24 cellular contexts compared by ENCODE assay signal in genomic region chr18:22980394-22980793, GRCh38. TPM values are rescaled to one million over a fixed set of nuclear protein-coding genes. Genes with fewer than 3 reads are reported as not detected.
DNase-seq lines count a peak whose midpoint lies in the region; ATAC-seq, FAIRE-seq and TF ChIP-seq lines count a peak whose summit lies in the region.
"Had no signal": no experiment of that assay in that cellular context is flagged by ENCODE, and none has a peak within 500 bp of the region (broad histone marks: within the 10 kb centered on the region; RNA-seq: fewer than 3 reads in every experiment).

No MANE protein-coding gene starts in this region.

- H3K9ac ChIP-seq in liver (ENCODE audit: low read depth in 1 of 2, low read length in 2 of 2): no peak overlapping the region
- H3K9ac ChIP-seq in HepG2 (ENCODE audit: insufficient read depth, low read depth, low read length): no peak overlapping the region
- H3K9ac ChIP-seq in GM12878 (ENCODE audit: control insufficient read depth, insufficient read depth, low read length): no peak overlapping the region
- H3K9ac ChIP-seq: GM23248 had no signal

- SMC1A ChIA-PET in GM12878 (lab: Charles Lee; ENCODE audit: uncharacterized antibody, unreplicated experiment): no interaction called here

- H3K9me3 ChIP-seq in liver (ENCODE audit: control insufficient read depth in 4 of 4, low read length in 3 of 4): no peaks in the 10 kb centered on the region
- no peaks in the 10 kb centered on the region for H3K9me3 ChIP-seq in HepG2 (ENCODE audit: low read length)
- no peaks in the 10 kb centered on the region for H3K9me3 ChIP-seq in GM12878 (replicated peaks; ENCODE audit: control insufficient read depth, insufficient read depth, low read length)
- no peaks in the 10 kb centered on the region for H3K9me3 ChIP-seq in right lobe of liver
- H3K9me3 ChIP-seq: HAP-1 had no signal

- H3K4me1 ChIP-seq in liver (ENCODE audit: control insufficient read depth in 4 of 4, insufficient read depth in 4 of 4, low read length in 3 of 4) (peaks cover 2 to 6% (median 3%) of the 10 kb centered on the region in 4 donors), HepG2 (ENCODE audit: insufficient read depth, low read length) (no peaks in the 10 kb centered on the region), GM12878 (ENCODE audit: control insufficient read depth, insufficient read depth, low read length) (no peaks in the 10 kb centered on the region), right lobe of liver (no peaks in the 10 kb centered on the region)

- H3K4me3 ChIP-seq in liver (ENCODE audit: low read depth in 1 of 3, low read length in 3 of 3): no peak overlapping the region
- no peak overlapping the region for H3K4me3 ChIP-seq in HepG2 (replicated peaks in 1 of 3; ENCODE audit: insufficient read depth in 1 of 3, low read depth in 2 of 3, low read length in 3 of 3)
- H3K4me3 ChIP-seq in GM12878: no peak overlapping the region
- no peak overlapping the region for H3K4me3 ChIP-seq in right lobe of liver
- H3K4me3 ChIP-seq: GM23248, HAP-1, SK-N-MC had no signal

- H4K20me1 ChIP-seq in HepG2 (ENCODE audit: insufficient read depth, low read length): no peaks in the 10 kb centered on the region
- no peaks in the 10 kb centered on the region for H4K20me1 ChIP-seq in GM12878 (ENCODE audit: control insufficient read depth, insufficient read depth)

- in situ Hi-C loops in HepG2 (cut with HindIII; ENCODE audit: extremely low pct_ligation_motif_present, low pct_unique_long_range_greater_than_20kb): no loop called here
- in situ Hi-C loops in GM12878 (cut with MboI): loop anchor here (5.0 kb wide), 1 partner anchor 178 kb away; no protein-coding TSS in a partner anchor

- RAD21 ChIA-PET in GM12878 (lab: Charles Lee; ENCODE audit: unreplicated experiment): interaction anchor here (1.8 kb wide), 1 partner anchor 23 kb away, joined by 4 read pairs; no protein-coding TSS in a partner anchor

- H3K4me1 Mint-ChIP-seq in progenitor cell of endocrine pancreas (ENCODE audit: low read depth) (peaks cover 8% of the 10 kb centered on the region), Calu3 (ENCODE audit: low read depth, unreplicated experiment) (peaks cover 40% of the 10 kb centered on the region)

- ATAC-seq in HepG2 (no peak), GM12878 (no peak), right lobe of liver (peak in 3 of 4 donors; percentile 29 to 53 (median 47))

- WGBS in liver: 100% methylated on average over 1 of the region's 1 CpG
- 100% methylated on average over 1 of the region's 1 CpG for WGBS in HepG2 (ENCODE audit: low lambda C conversion rate)
- 100% methylated on average over 1 of the region's 1 CpG for WGBS in GM12878 (ENCODE audit: insufficient coverage, insufficient replicate concordance, low lambda C conversion rate, missing lambda C conversion rate)
- WGBS in right lobe of liver (ENCODE audit: insufficient coverage, low coverage, low lambda C conversion rate, missing lambda C conversion rate): 100% methylated on average over 1 of the region's 1 CpG

- H3K27me3 Mint-ChIP-seq in progenitor cell of endocrine pancreas: no peaks in the 10 kb centered on the region
- no peaks in the 10 kb centered on the region for H3K27me3 Mint-ChIP-seq in Calu3 (ENCODE audit: unreplicated experiment)

- no peak for TF ChIP-seq RAD21 in liver (IDR thresholded peaks at IDR 0.05)
- no peak for TF ChIP-seq RAD21 in HepG2 (CRISPR knock-in tag; IDR thresholded peaks at IDR 0.05)
- TF ChIP-seq RAD21 in GM12878 (IDR thresholded peaks at IDR 0.05; ENCODE audit: insufficient read depth, low read depth, low read length): no peak

- TF ChIP-seq EP300 in HepG2 (IDR thresholded peaks at IDR 0.05; ENCODE audit: low read depth in 2 of 2, low read length in 2 of 2) (no peak), HepG2 (CRISPR knock-in tag; IDR thresholded peaks at IDR 0.05; ENCODE audit: borderline replicate concordance) (no peak), GM12878 (IDR thresholded peaks at IDR 0.05; ENCODE audit: borderline replicate concordance in 1 of 2, control insufficient read depth in 1 of 2, low read depth in 2 of 2, low read length in 2 of 2) (no peak)

- H2AFZ ChIP-seq in HepG2 (ENCODE audit: low read length) (no peak overlapping the region), GM12878 (ENCODE audit: control insufficient read depth, low read depth, low read length) (no peak overlapping the region)
- H2AFZ ChIP-seq: GM23248 had no signal

- BruUV-seq in HepG2 (replicated peaks; lab: Mats Ljungman, UMichigan) (no TSS peak), GM12878 (replicated peaks; lab: Mats Ljungman, UMichigan) (TSS peak; percentile 46), Calu3 (replicated peaks; lab: Mats Ljungman, UMichigan) (no TSS peak)

- H3K27me3 ChIP-seq in liver (ENCODE audit: control insufficient read depth in 4 of 4, insufficient read depth in 4 of 4, low read length in 3 of 4) (no peaks in the 10 kb centered on the region), HepG2 (ENCODE audit: control insufficient read depth in 1 of 2, insufficient read depth in 2 of 2, low read length in 2 of 2) (no peaks in the 10 kb centered on the region), GM12878 (replicated peaks in 1 of 2; ENCODE audit: control insufficient read depth in 2 of 2, insufficient read depth in 2 of 2, low read length in 1 of 2) (no peaks in the 10 kb centered on the region), right lobe of liver (no peaks in the 10 kb centered on the region)

- H3K79me2 ChIP-seq in HepG2 (ENCODE audit: insufficient read depth, low read length): no peaks in the 10 kb centered on the region
- H3K79me2 ChIP-seq in GM12878 (ENCODE audit: control insufficient read depth, insufficient read depth, low read length): no peaks in the 10 kb centered on the region

- H3K36me3 Mint-ChIP-seq in progenitor cell of endocrine pancreas (ENCODE audit: insufficient read depth) (peaks cover 22% of the 10 kb centered on the region), Calu3 (ENCODE audit: insufficient read depth, unreplicated experiment) (peaks cover 18% of the 10 kb centered on the region)

- TF ChIP-seq CTCF in liver (IDR thresholded peaks at IDR 0.05; ENCODE audit: low read depth, low read length, missing input control): no peak
- TF ChIP-seq CTCF in HepG2 (CRISPR knock-in tag; IDR thresholded peaks at IDR 0.05): no peak
- no peak for TF ChIP-seq CTCF in GM12878 (IDR thresholded peaks at IDR 0.05 in 2 of 3, conservative IDR thresholded peaks at IDR 0.05 in 1 of 3; ENCODE audit: control insufficient read depth in 2 of 3, extremely low read depth in 1 of 3, insufficient read depth in 1 of 3, low read depth in 3 of 3, low read length in 3 of 3)
- no peak for TF ChIP-seq CTCF in right lobe of liver (IDR thresholded peaks at IDR 0.05)
- TF ChIP-seq CTCF in progenitor cell of endocrine pancreas (IDR thresholded peaks at IDR 0.05; ENCODE audit: unreplicated experiment): no peak
- no peak for TF ChIP-seq CTCF in GM10266 (IDR thresholded peaks at IDR 0.05; ENCODE audit: control insufficient read depth, insufficient read depth, low read depth, missing control alignments)
- no peak for TF ChIP-seq CTCF in Calu3 (IDR thresholded peaks at IDR 0.05; ENCODE audit: unreplicated experiment)

- H3K27ac Mint-ChIP-seq in progenitor cell of endocrine pancreas: peak overlapping the region; percentile 63
- H3K27ac Mint-ChIP-seq in Calu3 (ENCODE audit: unreplicated experiment): no peak overlapping the region
- H3K27ac Mint-ChIP-seq: HFFc6 had no signal

- TF ChIP-seq POLR2A in HepG2 (IDR thresholded peaks at IDR 0.05; ENCODE audit: insufficient read depth in 1 of 2, low read depth in 2 of 2, low read length in 2 of 2) (no peak), GM12878 (IDR thresholded peaks at IDR 0.05; ENCODE audit: low read depth, low read length) (no peak), right lobe of liver (IDR thresholded peaks at IDR 0.05) (no peak)

- H3K36me3 ChIP-seq in liver (ENCODE audit: control insufficient read depth in 4 of 4, insufficient read depth in 3 of 4, low read depth in 1 of 4, low read length in 3 of 4) (peaks cover 0 to 2% (median 0%) of the 10 kb centered on the region in 4 donors), HepG2 (replicated peaks in 1 of 2; ENCODE audit: control insufficient read depth in 1 of 2, insufficient read depth in 2 of 2, low read length in 2 of 2) (peaks cover 3 to 21% of the 10 kb centered on the region in 2 experiments; a peak in 2 of 5 replicates), GM12878 (ENCODE audit: control insufficient read depth in 2 of 2, insufficient read depth in 2 of 2, low read length in 1 of 2) (peaks cover 1 to 3% of the 10 kb centered on the region in 2 experiments; a peak in 3 of 4 replicates), right lobe of liver (peaks cover 0 to 3% (median 0%) of the 10 kb centered on the region in 4 donors)

- no peaks in the 10 kb centered on the region for H3K9me3 Mint-ChIP-seq in progenitor cell of endocrine pancreas (ENCODE audit: low read depth)
- no peaks in the 10 kb centered on the region for H3K9me3 Mint-ChIP-seq in Calu3 (ENCODE audit: low read depth, unreplicated experiment)
- H3K9me3 Mint-ChIP-seq: HFFc6 had no signal

- H3K27ac ChIP-seq in liver (ENCODE audit: low read depth in 1 of 2, low read length in 2 of 2) (no peak overlapping the region), HepG2 (ENCODE audit: extremely low read length, insufficient read depth, low read length) (no peak overlapping the region), GM12878 (ENCODE audit: control insufficient read depth, insufficient read depth) (no peak overlapping the region), right lobe of liver (no peak overlapping the region)
- H3K27ac ChIP-seq: GM23248, SK-N-MC had no signal

- no peak overlapping the region for H3K4me2 ChIP-seq in HepG2 (ENCODE audit: low read depth, low read length)
- no peak overlapping the region for H3K4me2 ChIP-seq in GM12878 (ENCODE audit: control insufficient read depth, insufficient read depth)

- intact Hi-C loops in HepG2 (cut with micrococcal nuclease; ENCODE audit: unreplicated experiment) (loop anchor here (5.0 kb wide), 1 partner anchor 183 kb away; no protein-coding TSS in a partner anchor), GM12878 (cut with micrococcal nuclease; ENCODE audit: unreplicated experiment) (loop anchor here (10.0 kb wide), 1 partner anchor 64 kb away; no protein-coding TSS in a partner anchor), right lobe of liver (cut with DNase I) (loop anchor here in 1 of 2 donors (10.0 kb wide), 1 partner anchor 136 kb away; no protein-coding TSS in a partner anchor), posterior vena cava (cut with DNase I) (loop anchor here in 1 of 2 donors (5.0 kb wide), 1 partner anchor 183 kb away; no protein-coding TSS in a partner anchor), Calu3 (cut with micrococcal nuclease; ENCODE audit: unreplicated experiment) (loop anchor here (5.0 kb wide), 1 partner anchor 183 kb away; no protein-coding TSS in a partner anchor)

- CTCF ChIA-PET in HepG2 (lab: Yijun Ruan, JAX; ENCODE audit: low intra/inter-chr PET ratio, low total read pairs) (no interaction called here), GM12878 (lab: Yijun Ruan, JAX) (interaction anchor here (3.7 to 5.0 kb wide), 3 partner anchors 50 to 181 kb away, joined by 25 to 55 read pairs (median 32); no protein-coding TSS in a partner anchor), Calu3 (lab: Charles Lee) (no interaction called here)

- DNase-seq in HepG2 (ENCODE audit: low spot score) (no peak), GM12878 (ENCODE audit: low read depth, low spot score) (no peak), right lobe of liver (no peak), progenitor cell of endocrine pancreas (ENCODE audit: low spot score, unreplicated experiment) (no peak), posterior vena cava (ENCODE audit: low spot score) (no peak), GM10266 (ENCODE audit: extremely low spot score) (no peak), Calu3 (no peak)
- DNase-seq: DMS153, DND-41, GM23248, HFFc6, KBM-7, MV-4-11, NCI-H1417, NCI-H1694, NCI-H2029 treated with DMSO at 0.1 percent for 48 hours, NCI-H226, NCI-H510A, NCI-H69, RPMI8226, SHP77 treated with DMSO at 0.1 percent for 48 hours had no signal

- POLR2A ChIA-PET in HepG2 (lab: Yijun Ruan, JAX): no interaction called here
- POLR2A ChIA-PET in GM12878 (lab: Charles Lee): interaction anchor here (0.7 kb wide), 1 partner anchor 130 kb away, joined by 3 read pairs; no protein-coding TSS in a partner anchor

- H3K4me3 Mint-ChIP-seq in progenitor cell of endocrine pancreas (ENCODE audit: low read depth) (no peak overlapping the region), Calu3 (ENCODE audit: low read depth, unreplicated experiment) (no peak overlapping the region)
- H3K4me3 Mint-ChIP-seq: HFFc6 had no signal

- FAIRE-seq in HepG2 (lab: Jason Lieb, UNC) (no peak), GM12878 (lab: Jason Lieb, UNC) (no peak)

RNA-seq across cellular contexts. Expression of gene RBBP8, which starts 47.3 kb away (rescaled TPM):
- total RNA-seq in liver: 1 to 10 TPM; 7.6 to 9.8 TPM
- polyA plus RNA-seq in liver: 1 to 10 TPM; 6.5 to 7.2 TPM
- 47.4 and 68.5 TPM in 2 replicates for total RNA-seq in HepG2 (2016; rRNA removed; fragmentation: Illumina TruSeq; extraction: Trizol)
- 30.0 and 33.7 TPM in 2 replicates for total RNA-seq in HepG2 (2016; cell fraction: cytosol; rRNA removed; fragmentation: Illumina TruSeq; extraction: Trizol; ENCODE audit: low read depth)
- 41.7 and 67.3 TPM in 2 replicates for total RNA-seq in HepG2 (2016; cell fraction: insoluble cytoplasmic fraction; rRNA removed; fragmentation: Illumina TruSeq; extraction: Trizol)
- 54.2 and 60.1 TPM in 2 replicates for total RNA-seq in HepG2 (2016; cell fraction: membrane; rRNA removed; fragmentation: Illumina TruSeq; extraction: Trizol)
- 31.6 and 34.5 TPM in 2 replicates for total RNA-seq in HepG2 (2016; cell fraction: nucleus; rRNA removed; fragmentation: Illumina TruSeq; extraction: Trizol)
- polyA plus RNA-seq in HepG2 (2011; rRNA removed): 10.9 and 14.2 TPM in 2 replicates
- 4.7 and 9.6 TPM in 2 replicates for polyA plus RNA-seq in HepG2 (2011; cell fraction: cytosol; rRNA removed)
- 2.7 and 4.2 TPM in 2 replicates for polyA plus RNA-seq in HepG2 (2011; cell fraction: nucleus; rRNA removed)
- polyA plus RNA-seq in HepG2 (2012): 17.4 and 18.9 TPM in 2 replicates
- polyA plus RNA-seq in HepG2 (2016; cell fraction: cytosol; fragmentation: Illumina TruSeq; extraction: Trizol; ENCODE audit: low read depth): 18.4 and 18.5 TPM in 2 replicates
- 52.2 and 53.7 TPM in 2 replicates for polyA plus RNA-seq in HepG2 (2016; cell fraction: insoluble cytoplasmic fraction; fragmentation: Illumina TruSeq; extraction: Trizol; ENCODE audit: low read depth)
- 33.1 and 36.4 TPM in 2 replicates for polyA plus RNA-seq in HepG2 (2016; cell fraction: membrane; fragmentation: Illumina TruSeq; extraction: Trizol; ENCODE audit: low read depth)
- polyA plus RNA-seq in HepG2 (2016; cell fraction: nucleus; fragmentation: Illumina TruSeq; extraction: Trizol; ENCODE audit: insufficient read depth, low read depth): 23.3 and 24.4 TPM in 2 replicates
- polyA minus RNA-seq in HepG2 (2011; rRNA and poly(A)+ RNA removed; ENCODE audit: low replicate concordance): 4.0 and 26.1 TPM in 2 replicates
- 13.6 and 17.0 TPM in 2 replicates for polyA minus RNA-seq in HepG2 (2011; cell fraction: cytosol; rRNA and poly(A)+ RNA removed)
- 21.3 and 28.7 TPM in 2 replicates for polyA minus RNA-seq in HepG2 (2011; cell fraction: nucleus; rRNA and poly(A)+ RNA removed)
- total RNA-seq in GM12878 (2013; cell fraction: nucleolus; rRNA removed): 39.6 and 39.8 TPM in 2 replicates
- 53.8 and 83.5 TPM in 2 replicates for total RNA-seq in GM12878 (2014; rRNA removed)
- total RNA-seq in GM12878 (2014; rRNA removed; fragmentation: Illumina TruSeq; extraction: Trizol): 81.9 and 82.3 TPM in 2 replicates
- 65.0 and 66.6 TPM in 2 replicates for total RNA-seq in GM12878 (2021)
- polyA plus RNA-seq in GM12878 (2011; ENCODE audit: low read depth): 31.7 TPM
- polyA plus RNA-seq in GM12878 (2011; rRNA removed): 70.8 and 108 TPM in 2 replicates
- 26.0 and 30.7 TPM in 2 replicates for polyA plus RNA-seq in GM12878 (2011; cell fraction: cytosol; rRNA removed)
- polyA plus RNA-seq in GM12878 (2011; cell fraction: nucleus; rRNA removed): 19.7 and 22.3 TPM in 2 replicates
- polyA plus RNA-seq in GM12878 (2012): 25.0 and 29.8 TPM in 2 replicates
- polyA plus RNA-seq in GM12878 (2014; fragmentation: Illumina TruSeq; extraction: Trizol): 72.9 and 95.4 TPM in 2 replicates
- 10 to 100 TPM; 49.4 to 59.5 TPM for polyA plus RNA-seq in GM12878 (2014; fragmentation: Nextera tagmentation; extraction: Ambion mirVana)
- polyA plus RNA-seq in GM12878 (2014; rRNA removed): 32.7 and 46.2 TPM in 2 replicates
- polyA plus RNA-seq in GM12878 (2016; fragmentation: Nextera tagmentation; extraction: Ambion mirVana): 10 to 100 TPM; 70.8 to 81.4 TPM
- polyA minus RNA-seq in GM12878 (2011; rRNA and poly(A)+ RNA removed): 33.2 and 61.9 TPM in 2 replicates
- 26.9 and 37.1 TPM in 2 replicates for polyA minus RNA-seq in GM12878 (2011; cell fraction: cytosol; rRNA and poly(A)+ RNA removed)
- polyA minus RNA-seq in GM12878 (2011; cell fraction: nucleus; rRNA and poly(A)+ RNA removed): 11.8 and 20.9 TPM in 2 replicates
- total RNA-seq in right lobe of liver: 10 to 100 TPM in 5 of 6 experiments, 1 to 10 TPM in 1; 8.3 to 24.9 (median 12.4) TPM
- 72.8 and 75.2 TPM in 2 replicates for total RNA-seq in progenitor cell of endocrine pancreas
- 10 to 100 TPM; 16.0 to 31.3 TPM for total RNA-seq in posterior vena cava
- total RNA-seq in Calu3 (2022): 55.6 and 62.4 TPM in 2 replicates

Comparison
In these comparisons a context has a peak if more than half of its experiments do, and no peak if none do; other contexts are left out.
1. ATAC-seq: peak in right lobe of liver (3 of 4); none in HepG2 (single experiment) and GM12878 (single experiment).